Comparison of ENCODE assay signal across 22 cellular contexts in the genomic region with DNA sequence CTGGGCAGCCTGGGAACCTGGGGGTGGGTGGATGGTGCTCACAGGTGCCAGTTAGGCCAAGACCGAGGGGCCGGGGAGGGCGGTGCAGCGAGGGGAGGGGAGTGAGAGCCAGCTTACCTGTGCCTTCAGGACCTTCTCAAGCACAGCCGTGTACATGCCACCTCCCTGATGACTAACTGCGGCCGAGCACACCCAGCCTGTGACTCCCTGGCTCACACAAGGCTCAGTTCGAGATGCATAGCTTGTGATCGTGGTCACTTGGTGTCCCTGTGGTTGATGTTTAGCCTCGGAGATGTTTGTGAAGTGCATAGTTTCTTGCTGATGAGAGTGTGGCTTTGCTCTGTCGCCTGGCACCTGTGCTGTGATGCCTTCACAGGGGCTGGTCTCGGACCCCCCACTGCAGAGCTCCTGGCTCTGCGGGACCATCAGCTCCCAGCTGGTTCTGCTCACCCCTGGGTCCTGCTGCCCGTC.
A peak's percentile ranks its signal among the peaks of the same experiment; 100 is the strongest.
DNase-seq lines count a peak whose midpoint lies in the region; ATAC-seq and TF ChIP-seq lines count a peak whose summit lies in the region.
"Had no signal": no experiment of that assay in that cellular context is flagged by ENCODE, and none has a peak within 500 bp of the region (broad histone marks: within the 10 kb centered on the region; RNA-seq: fewer than 3 reads in every experiment).

No MANE protein-coding gene starts in this region.

- H3K4me3 ChIP-seq in DND-41 (ENCODE audit: low read depth in 1 of 2, low read length in 2 of 2) (no peak overlapping the region), IMR-90 (ENCODE audit: insufficient read depth, low read depth, low read length) (no peak overlapping the region), endodermal cell (ENCODE audit: low read length) (no peak overlapping the region)
- H3K4me3 ChIP-seq: thoracic aorta had no signal

- H3K9ac ChIP-seq in DND-41 (ENCODE audit: low read depth, low read length) (no peak overlapping the region), IMR-90 (ENCODE audit: low read depth, low read length) (no peak overlapping the region), endodermal cell (ENCODE audit: extremely low read depth, low read length, poor library complexity, severe bottlenecking) (no peak overlapping the region)

- dilution Hi-C loops in IMR-90 (cut with HindIII; ENCODE audit: low sequenced_read_pairs, unreplicated experiment), result no loop called here

- no peak overlapping the region for H3K4me2 ChIP-seq in DND-41 (ENCODE audit: insufficient read depth, low read length)
- H3K4me2 ChIP-seq in IMR-90 (ENCODE audit: low read depth, low read length), result no peak overlapping the region

- H4K8ac ChIP-seq in IMR-90 (ENCODE audit: low read depth in 2 of 2, low read length in 2 of 2), result no peak overlapping the region

- intact Hi-C loops in IMR-90 (cut with micrococcal nuclease), result no loop called here
- intact Hi-C loops in posterior vena cava (cut with DNase I), result no loop called here

- no peak overlapping the region for H2BK5ac ChIP-seq in IMR-90 (ENCODE audit: low read depth, low read length, poor library complexity, severe bottlenecking)

- H4K20me1 ChIP-seq in DND-41 (ENCODE audit: insufficient read depth, low read length), result 0 out of 2 replicates have a peak, but pooled peaks cover under 1% of the 10 kb centered on the region
- no peaks in the 10 kb centered on the region for H4K20me1 ChIP-seq in IMR-90 (ENCODE audit: insufficient read depth, low read length)

- H3K36me3 Mint-ChIP-seq in endodermal cell (ENCODE audit: low read depth), result no peaks in the 10 kb centered on the region
- H3K36me3 Mint-ChIP-seq: activated naive CD8-positive, alpha-beta T cell; brain had no signal

- no peaks in the 10 kb centered on the region for H3K79me2 ChIP-seq in DND-41 (ENCODE audit: insufficient read depth, low read length)

- no peak overlapping the region for H3K14ac ChIP-seq in IMR-90 (replicated peaks; ENCODE audit: low read depth, low read length)

- H3K23ac ChIP-seq in IMR-90 (ENCODE audit: low read depth, low read length), result no peak overlapping the region

- TF ChIP-seq RAD21 in IMR-90 (IDR thresholded peaks at IDR 0.05; ENCODE audit: low read length), result no peak

- H3K27ac Mint-ChIP-seq in endodermal cell, result no peak overlapping the region
- H3K27ac Mint-ChIP-seq: activated B cell treated with CpG ODN at 0.5 μM for 24 hours; activated CD8-positive, alpha-beta T cell treated with anti-CD3 and anti-CD28 coated beads, Interleukin-2, amount 10 ng/mL, durations not matched to agents 7 days and 5 days; activated naive CD8-positive, alpha-beta T cell; brain; CD4-positive, alpha-beta T cell; T-helper 2 cell treated with Interferon-gamma antibody and Interleukin-4, amounts not matched to agents 5 μg/mL and 100 μg/mL, for 36 hours had no signal

- DNase-seq in DND-41, result peak; percentile 22
- DNase-seq in IMR-90, result peak; percentile 8
- DNase-seq in endodermal cell, result peak; percentile 32
- DNase-seq in posterior vena cava (ENCODE audit: low spot score), result peak; percentile 72
- no peak for DNase-seq in activated CD4-positive, alpha-beta T cell treated with anti-CD3 and anti-CD28 coated beads, Interleukin-2, amount 50 U/mL, for 4 hours
- DNase-seq in HuH-7.5 (ENCODE audit: low spot score), result no peak
- DNase-seq: activated B cell treated with CpG ODN at 0.5 μM for 24 hours; activated CD8-positive, alpha-beta T cell treated with anti-CD3 and anti-CD28 coated beads, Interleukin-2, amount 10 ng/mL, durations not matched to agents 7 days and 5 days; CD4-positive, alpha-beta T cell; foreskin fibroblast; hypothalamus; mesendoderm; NCI-H1417 treated with DMSO at 0.1 percent for 48 hours; NCI-H2171; NCI-H526 had no signal

- H3K27ac ChIP-seq in DND-41 (ENCODE audit: low read length) (no peak overlapping the region), IMR-90 (ENCODE audit: insufficient read depth, low read length) (no peak overlapping the region), endodermal cell (ENCODE audit: low read depth, low read length) (no peak overlapping the region)
- H3K27ac ChIP-seq: thoracic aorta had no signal

- H3K4me3 Mint-ChIP-seq in endodermal cell, result no peak overlapping the region
- H3K4me3 Mint-ChIP-seq: activated B cell treated with CpG ODN at 0.5 μM for 24 hours; activated CD8-positive, alpha-beta T cell treated with anti-CD3 and anti-CD28 coated beads, Interleukin-2, amount 10 ng/mL, durations not matched to agents 7 days and 5 days; activated naive CD8-positive, alpha-beta T cell; brain; CD4-positive, alpha-beta T cell; neural crest cell; T-helper 2 cell treated with Interferon-gamma antibody and Interleukin-4, amounts not matched to agents 5 μg/mL and 100 μg/mL, for 36 hours had no signal

- TF ChIP-seq POLR2A in IMR-90 (IDR thresholded peaks at IDR 0.05; ENCODE audit: low read depth, low read length), result no peak

- H2AK5ac ChIP-seq in IMR-90 (ENCODE audit: low read depth, low read length), result no peak overlapping the region

- no peak overlapping the region for H3K56ac ChIP-seq in IMR-90 (ENCODE audit: extremely low read depth, insufficient read depth, low read length)

- H2BK20ac ChIP-seq in IMR-90 (ENCODE audit: low read depth, low read length), result no peak overlapping the region

- TF ChIP-seq CTCF in DND-41 (IDR thresholded peaks at IDR 0.05; ENCODE audit: borderline replicate concordance, extremely low read depth, low read length, poor library complexity, severe bottlenecking) (no peak), IMR-90 (conservative IDR thresholded peaks at IDR 0.05; ENCODE audit: low read depth, low read length) (no peak), endodermal cell (conservative IDR thresholded peaks at IDR 0.05) (no peak)

- H2BK15ac ChIP-seq in IMR-90 (ENCODE audit: low read depth, low read length), result no peak overlapping the region

- H3K27me3 ChIP-seq in DND-41 (ENCODE audit: insufficient read depth, low read length, poor library complexity) (no peaks in the 10 kb centered on the region), IMR-90 (ENCODE audit: control insufficient read depth, insufficient read depth, low read length) (peaks cover 2% of the 10 kb centered on the region), endodermal cell (ENCODE audit: control insufficient read depth, insufficient read depth, low read length, poor library complexity, severe bottlenecking) (no peaks in the 10 kb centered on the region)

- no peaks in the 10 kb centered on the region for H3K27me3 Mint-ChIP-seq in endodermal cell (ENCODE audit: insufficient read depth)
- H3K27me3 Mint-ChIP-seq: activated naive CD8-positive, alpha-beta T cell had no signal

- H2AFZ ChIP-seq in DND-41 (ENCODE audit: low read depth, low read length) (no peak overlapping the region), IMR-90 (replicated peaks; ENCODE audit: low read length, poor library complexity) (no peak overlapping the region)

- POLR2A ChIA-PET in IMR-90 (lab: Charles Lee; ENCODE audit: unreplicated experiment), result no interaction called here

- ATAC-seq in DND-41 (ENCODE audit: insufficient read depth, low read depth), result no peak
- ATAC-seq in IMR-90 (ENCODE audit: low read depth), result peak; percentile 21; the same call in 1 of the 2 replicates
- no peak for ATAC-seq in GM21360 (IDR thresholded peaks at IDR 0.05; ENCODE audit: unreplicated experiment)
- no peak for ATAC-seq in GM19023 (IDR thresholded peaks at IDR 0.05; ENCODE audit: unreplicated experiment)
- ATAC-seq: activated CD8-positive, alpha-beta T cell treated with anti-CD3 and anti-CD28 coated beads, Interleukin-2, amount 10 ng/mL, durations not matched to agents 7 days and 5 days had no signal

- no peaks in the 10 kb centered on the region for H3K36me3 ChIP-seq in DND-41 (ENCODE audit: insufficient read depth, low read length)
- no peaks in the 10 kb centered on the region for H3K36me3 ChIP-seq in IMR-90 (ENCODE audit: control insufficient read depth, insufficient read depth, low read length)
- no peaks in the 10 kb centered on the region for H3K36me3 ChIP-seq in endodermal cell (ENCODE audit: control insufficient read depth, insufficient read depth, low read length)
- H3K36me3 ChIP-seq: thoracic aorta had no signal

- H3K9me3 Mint-ChIP-seq in endodermal cell, result no peaks in the 10 kb centered on the region
- H3K9me3 Mint-ChIP-seq: activated B cell treated with CpG ODN at 0.5 μM for 24 hours; CD4-positive, alpha-beta T cell; neural crest cell; T-helper 2 cell treated with Interferon-gamma antibody and Interleukin-4, amounts not matched to agents 5 μg/mL and 100 μg/mL, for 36 hours had no signal

- peaks cover 2% of the 10 kb centered on the region for H3K4me1 Mint-ChIP-seq in endodermal cell
- H3K4me1 Mint-ChIP-seq: brain had no signal

- no TSS peak for BruUV-seq in IMR-90 (replicated peaks; lab: Mats Ljungman, UMichigan)

- 0 out of 2 replicates have a peak, but pooled peaks cover 6% of the 10 kb centered on the region for H3K9me1 ChIP-seq in IMR-90 (ENCODE audit: insufficient read depth, low read length)

- WGBS in IMR-90 (ENCODE audit: extremely low coverage in 2 of 2, insufficient read length in 1 of 2), 2 experiments, result 73% methylated on average over 2 of the region's 14 CpGs; no CpG with 5 or more reads in 1 of the 2 experiments
- 92 to 95% methylated on average over 9 to 14 of the region's 14 CpGs for WGBS in endodermal cell (ENCODE audit: insufficient coverage in 1 of 2, insufficient read length in 1 of 2), 2 experiments

- H3K4me1 ChIP-seq in DND-41 (ENCODE audit: insufficient read depth, low read length) (peaks cover 14% of the 10 kb centered on the region), IMR-90 (ENCODE audit: control insufficient read depth, insufficient read depth, low read length) (no peaks in the 10 kb centered on the region), endodermal cell (ENCODE audit: control insufficient read depth, insufficient read depth, low read length) (no peaks in the 10 kb centered on the region)

- no peaks in the 10 kb centered on the region for H3K79me1 ChIP-seq in IMR-90 (ENCODE audit: low read depth in 1 of 2, low read length in 2 of 2)

- H4K5ac ChIP-seq in IMR-90 (ENCODE audit: low read depth, low read length), result no peak overlapping the region

- no peak overlapping the region for H2BK120ac ChIP-seq in IMR-90 (ENCODE audit: low read depth, low read length)

- H3K9me3 ChIP-seq in DND-41 (ENCODE audit: insufficient read depth, low read length, severe bottlenecking) (no peaks in the 10 kb centered on the region), IMR-90 (ENCODE audit: control insufficient read depth, insufficient read depth, low read length) (no peaks in the 10 kb centered on the region), endodermal cell (ENCODE audit: control insufficient read depth, low read length) (no peaks in the 10 kb centered on the region)
- H3K9me3 ChIP-seq: thoracic aorta had no signal

- no peak overlapping the region for H4K91ac ChIP-seq in IMR-90 (ENCODE audit: insufficient read depth, low read depth, low read length)

- peak overlapping the region; percentile 44 for H2AK9ac ChIP-seq in IMR-90 (replicated peaks; ENCODE audit: low read depth, low read length, poor library complexity)

- no peak overlapping the region for H3K4ac ChIP-seq in IMR-90 (ENCODE audit: low read depth, low read length)

- H3K18ac ChIP-seq in IMR-90 (ENCODE audit: low read depth, low read length), result no peak overlapping the region

- in situ Hi-C loops in IMR-90 (cut with MboI; ENCODE audit: low sequenced_read_pairs), result no loop called here

- CTCF ChIA-PET in IMR-90 (lab: Yijun Ruan, JAX), result no interaction called here

Comparison
In these comparisons a context has a peak if more than half of its experiments do, and no peak if none do; other contexts are left out.
1. DNase-seq: peak in DND-41 (single experiment), IMR-90 (single experiment), endodermal cell (single experiment) and posterior vena cava (single experiment); none in activated CD4-positive, alpha-beta T cell treated with anti-CD3 and anti-CD28 coated beads, Interleukin-2, amount 50 U/mL, for 4 hours (0 of 2) and HuH-7.5 (single experiment).